22 cellular contexts compared by ENCODE assay signal in genomic region chr13:103156346-103156998, GRCh38.
DNase-seq lines count a peak whose midpoint lies in the region; ATAC-seq and TF ChIP-seq lines count a peak whose summit lies in the region.
"Had no signal": no experiment of that assay in that cellular context is flagged by ENCODE, and none has a peak within 500 bp of the region (broad histone marks: within the 10 kb centered on the region; RNA-seq: fewer than 3 reads in every experiment).

No MANE protein-coding gene starts in this region.

- no peaks in the 10 kb centered on the region for H4K20me1 ChIP-seq in mammary epithelial cell (ENCODE audit: insufficient read depth, low read length)
- H4K20me1 ChIP-seq: BLaER1 treated with 17β-estradiol and CSF1 and Interleukin-3, amounts not matched to agents 10 nM and 100 nM had no signal

- TF ChIP-seq CTCF in mammary epithelial cell (conservative IDR thresholded peaks at IDR 0.05 in 1 of 2, IDR thresholded peaks at IDR 0.05 in 1 of 2; ENCODE audit: extremely low read depth in 1 of 2, insufficient read depth in 1 of 2, low read depth in 1 of 2, low read length in 2 of 2), result no peak
- no peak for TF ChIP-seq CTCF in breast epithelium (IDR thresholded peaks at IDR 0.05)

- H3K27ac ChIP-seq in mammary epithelial cell (ENCODE audit: insufficient read depth, low read depth, low read length) (no peak overlapping the region), breast epithelium (no peak overlapping the region)
- H3K27ac ChIP-seq: 22Rv1; BLaER1 treated with 17β-estradiol and CSF1 and Interleukin-3, amounts not matched to agents 10 nM and 100 nM had no signal

- no peak for ATAC-seq in HG03045 (IDR thresholded peaks at IDR 0.05; ENCODE audit: unreplicated experiment)

- H3K4me2 ChIP-seq in mammary epithelial cell (ENCODE audit: insufficient read depth, low read depth, low read length), result peak overlapping the region; percentile 26

- CTCF ChIA-PET in mammary epithelial cell (lab: Charles Lee; ENCODE audit: low non-redundant PET), result interaction anchor here (0.6 kb wide), 1 partner anchor 151 kb away, joined by 7 read pairs; no protein-coding TSS in a partner anchor

- H3K4me3 ChIP-seq in mammary epithelial cell (replicated peaks in 1 of 3; ENCODE audit: insufficient read depth in 1 of 3, low read depth in 2 of 3, low read length in 3 of 3) (no peak overlapping the region), breast epithelium (no peak overlapping the region)
- H3K4me3 ChIP-seq: BLaER1 treated with 17β-estradiol and CSF1 and Interleukin-3, amounts not matched to agents 10 nM and 100 nM had no signal

- peak overlapping the region; percentile 11 for H2AFZ ChIP-seq in mammary epithelial cell (ENCODE audit: low read depth, low read length)

- no peak for TF ChIP-seq POLR2A in breast epithelium (IDR thresholded peaks at IDR 0.05)

- in situ Hi-C loops in mammary epithelial cell (cut with MboI; ENCODE audit: low sequenced_read_pairs in 2 of 2), result no loop called here

- H3K79me2 ChIP-seq in mammary epithelial cell (ENCODE audit: insufficient read depth, low read length), result no peaks in the 10 kb centered on the region

- 85% methylated on average over 5 of the region's 6 CpGs for WGBS in mammary epithelial cell (ENCODE audit: low coverage, missing lambda C conversion rate)

- no TSS peak for BruUV-seq in mammary epithelial cell (replicated peaks; lab: Mats Ljungman, UMichigan)

- dilution Hi-C loops in mammary epithelial cell (cut with HindIII; ENCODE audit: low sequenced_read_pairs), result no loop called here

- intact Hi-C loops in mammary epithelial cell (cut with micrococcal nuclease), result no loop called here
- intact Hi-C loops in breast epithelium (cut with DNase I; ENCODE audit: low total_unique reads), result no loop called here

- no peak overlapping the region for H3K9ac ChIP-seq in mammary epithelial cell (ENCODE audit: insufficient read depth, low read length)
- H3K9ac ChIP-seq: BLaER1 treated with 17β-estradiol and CSF1 and Interleukin-3, amounts not matched to agents 10 nM and 100 nM had no signal

- DNase-seq in mammary epithelial cell (no peak), breast epithelium (ENCODE audit: low spot score in 2 of 2) (no peak), cerebellum (ENCODE audit: low spot score) (peak; percentile 78), iris pigment epithelial cell (ENCODE audit: low read depth) (peak; percentile 4), MV-4-11 (lab: John Stamatoyannopoulos, UW) (no peak), HK-2 (ENCODE audit: unreplicated experiment) (no peak)
- no peak for DNase-seq in stimulated activated CD4-positive, alpha-beta T cell treated with anti-CD3 and anti-CD28 coated beads, Interleukin-4, amount 100 ng/mL, for 1 hour
- DNase-seq: ACHN; Caco-2; CD4-positive, alpha-beta memory T cell; DMS 273 treated with DMSO at 0.1 percent for 48 hours; DMS79 treated with DMSO at 0.1 percent for 48 hours; Kasumi-1; NCI-H1417; NCI-H1694 treated with DMSO at 0.1 percent for 48 hours; NCI-H2081 treated with DMSO at 0.1 percent for 48 hours; NCI-H446; NCI-H526; SHP77 had no signal

- no peaks in the 10 kb centered on the region for H3K36me3 ChIP-seq in mammary epithelial cell (ENCODE audit: insufficient read depth, low read length)
- H3K36me3 ChIP-seq in breast epithelium, result no peaks in the 10 kb centered on the region
- H3K36me3 ChIP-seq: BLaER1 treated with 17β-estradiol and CSF1 and Interleukin-3, amounts not matched to agents 10 nM and 100 nM had no signal

- no peaks in the 10 kb centered on the region for H3K27me3 ChIP-seq in mammary epithelial cell (ENCODE audit: insufficient read depth, low read length)
- no peaks in the 10 kb centered on the region for H3K27me3 ChIP-seq in breast epithelium
- H3K27me3 ChIP-seq: BLaER1 treated with 17β-estradiol and CSF1 and Interleukin-3, amounts not matched to agents 10 nM and 100 nM had no signal

- peaks cover 15% of the 10 kb centered on the region for H3K4me1 ChIP-seq in mammary epithelial cell (ENCODE audit: insufficient read depth, low read length)
- H3K4me1 ChIP-seq in breast epithelium, result no peaks in the 10 kb centered on the region
- H3K4me1 ChIP-seq: Caco-2 had no signal

- H3K9me3 ChIP-seq in mammary epithelial cell (replicated peaks; ENCODE audit: insufficient read depth, low read length) (no peaks in the 10 kb centered on the region), breast epithelium (no peaks in the 10 kb centered on the region)
- H3K9me3 ChIP-seq: Caco-2 had no signal

Comparison
In these comparisons a context has a peak if more than half of its experiments do, and no peak if none do; other contexts are left out.
1. DNase-seq: peak in cerebellum (single experiment) and iris pigment epithelial cell (single experiment); none in mammary epithelial cell (single experiment), breast epithelium (0 of 2), stimulated activated CD4-positive, alpha-beta T cell treated with anti-CD3 and anti-CD28 coated beads, Interleukin-4, amount 100 ng/mL, for 1 hour (single experiment), MV-4-11 (single experiment) and HK-2 (single experiment).